25 cellular contexts compared by ENCODE assay signal in genomic region chr2:61452392-61452791, GRCh38. TPM values are rescaled to one million over a fixed set of nuclear protein-coding genes. Genes with fewer than 3 reads are reported as not detected.
DNase-seq lines count a peak whose midpoint lies in the region; ATAC-seq and TF ChIP-seq lines count a peak whose summit lies in the region.
"Had no signal": no experiment of that assay in that cellular context is flagged by ENCODE, and none has a peak within 500 bp of the region (broad histone marks: within the 10 kb centered on the region; RNA-seq: fewer than 3 reads in every experiment).

No MANE protein-coding gene starts in this region.

- intact Hi-C loops in activated CD4-positive, alpha-beta T cell treated with anti-CD3 and anti-CD28 coated beads, Interleukin-2, amount 10 ng/mL, durations not matched to agents 24 days and 14 days (cut with micrococcal nuclease) = no loop called here
- intact Hi-C loops in OCI-LY7 (cut with micrococcal nuclease; ENCODE audit: unreplicated experiment) = no loop called here

- CTCF ChIA-PET in activated CD4-positive, alpha-beta T cell treated with anti-CD3 and anti-CD28 coated beads, Interleukin-2, amount 10 ng/mL, durations not matched to agents 7 days and 5 days (lab: Charles Lee) = interaction anchor here (0.6 to 1.2 kb wide), 3 partner anchors 13 to 26 kb away, joined by 3 read pairs; no protein-coding TSS in a partner anchor
- CTCF ChIA-PET in OCI-LY7 (lab: Charles Lee; ENCODE audit: unreplicated experiment) = no interaction called here

- BruUV-seq in OCI-LY7 (replicated peaks; lab: Mats Ljungman, UMichigan) = no TSS peak

- no peak overlapping the region for H3K4me3 ChIP-seq in OCI-LY7 (ENCODE audit: low read depth, low read length, poor library complexity, severe bottlenecking)
- H3K4me3 ChIP-seq: GM23338 had no signal

- peaks cover 31% of the 10 kb centered on the region for H3K36me3 Mint-ChIP-seq in activated CD4-positive, alpha-beta T cell treated with anti-CD3 and anti-CD28 coated beads, Interleukin-2, amount 10 ng/mL, durations not matched to agents 7 days and 5 days (ENCODE audit: low read depth)
- H3K36me3 Mint-ChIP-seq in activated CD4-positive, alpha-beta T cell treated with anti-CD3 and anti-CD28 coated beads, Interleukin-2, amount 10 ng/mL, durations not matched to agents 24 days and 14 days (ENCODE audit: low read depth) = peaks cover 38% of the 10 kb centered on the region
- peaks cover 9% of the 10 kb centered on the region for H3K36me3 Mint-ChIP-seq in central memory CD8-positive, alpha-beta T cell (ENCODE audit: insufficient read depth)
- peaks cover 21% of the 10 kb centered on the region for H3K36me3 Mint-ChIP-seq in progenitor cell of endocrine pancreas (ENCODE audit: insufficient read depth)

- H3K4me1 Mint-ChIP-seq in activated CD4-positive, alpha-beta T cell treated with anti-CD3 and anti-CD28 coated beads, Interleukin-2, amount 10 ng/mL, durations not matched to agents 7 days and 5 days = peaks cover 19% of the 10 kb centered on the region
- H3K4me1 Mint-ChIP-seq in activated CD4-positive, alpha-beta T cell treated with anti-CD3 and anti-CD28 coated beads, Interleukin-2, amount 10 ng/mL, durations not matched to agents 24 days and 14 days = peaks cover 13% of the 10 kb centered on the region
- H3K4me1 Mint-ChIP-seq in central memory CD8-positive, alpha-beta T cell = peaks cover 62% of the 10 kb centered on the region
- H3K4me1 Mint-ChIP-seq in progenitor cell of endocrine pancreas (ENCODE audit: low read depth) = peaks cover under 1% of the 10 kb centered on the region
- H3K4me1 Mint-ChIP-seq: GM23338 had no signal

- POLR2A ChIA-PET in activated CD4-positive, alpha-beta T cell treated with anti-CD3 and anti-CD28 coated beads, Interleukin-2, amount 10 ng/mL, durations not matched to agents 7 days and 5 days (lab: Charles Lee) = no interaction called here
- POLR2A ChIA-PET in OCI-LY7 (lab: Charles Lee) = interaction anchor here (0.6 to 2.5 kb wide), 6 partner anchors 10 to 312 kb away, joined by 3 to 11 read pairs (median 4); no protein-coding TSS in a partner anchor

- peaks cover 87% of the 10 kb centered on the region for H3K4me1 ChIP-seq in OCI-LY7 (ENCODE audit: insufficient read depth, low read length, poor library complexity, severe bottlenecking)
- H3K4me1 ChIP-seq: BE2C had no signal

- DNase-seq in activated CD4-positive, alpha-beta T cell treated with anti-CD3 and anti-CD28 coated beads, Interleukin-2, amount 10 ng/mL, durations not matched to agents 7 days and 5 days = no peak
- DNase-seq in activated CD4-positive, alpha-beta T cell treated with anti-CD3 and anti-CD28 coated beads, Interleukin-2, amount 10 ng/mL, durations not matched to agents 24 days and 14 days = no peak
- DNase-seq in OCI-LY7 (ENCODE audit: low spot score) (peak; percentile 65), progenitor cell of endocrine pancreas (ENCODE audit: low spot score, unreplicated experiment) (no peak), amniotic stem cell (lab: John Stamatoyannopoulos, UW) (no peak)
- no peak for DNase-seq in central memory CD8-positive, alpha-beta T cell (ENCODE audit: low spot score in 2 of 2)
- DNase-seq: BE2C, DMS153, DND-41, H9, Karpas-422, NCI-H1092, NCI-H1417 treated with DMSO at 0.1 percent for 48 hours, NCI-H1694 treated with DMSO at 0.1 percent for 48 hours, NCI-H2081 treated with DMSO at 0.1 percent for 48 hours, NCI-H2171, NCI-H226, NCI-H510A, NCI-H69, SK-N-SH had no signal

- H3K79me2 ChIP-seq in OCI-LY7 (ENCODE audit: insufficient read depth, low read depth, low read length) = peaks cover 100% of the 10 kb centered on the region

- ATAC-seq in central memory CD8-positive, alpha-beta T cell (replicated peaks; ENCODE audit: extremely low read depth, poor library complexity, severe bottlenecking) = no peak
- no peak for ATAC-seq in HG03432 (IDR thresholded peaks at IDR 0.05; ENCODE audit: unreplicated experiment)
- ATAC-seq: GM23338 had no signal

- H3K4me3 Mint-ChIP-seq in activated CD4-positive, alpha-beta T cell treated with anti-CD3 and anti-CD28 coated beads, Interleukin-2, amount 10 ng/mL, durations not matched to agents 7 days and 5 days = no peak overlapping the region
- H3K4me3 Mint-ChIP-seq in activated CD4-positive, alpha-beta T cell treated with anti-CD3 and anti-CD28 coated beads, Interleukin-2, amount 10 ng/mL, durations not matched to agents 24 days and 14 days = no peak overlapping the region
- no peak overlapping the region for H3K4me3 Mint-ChIP-seq in central memory CD8-positive, alpha-beta T cell
- no peak overlapping the region for H3K4me3 Mint-ChIP-seq in progenitor cell of endocrine pancreas (ENCODE audit: low read depth)
- H3K4me3 Mint-ChIP-seq: CD14-positive monocyte, GM23338, H9 had no signal

- H3K27ac ChIP-seq in OCI-LY7 (ENCODE audit: low read depth, low read length, poor library complexity, severe bottlenecking) = peak overlapping the region; percentile 56
- H3K27ac ChIP-seq: 22Rv1, HL-60 had no signal

- H3K9me2 ChIP-seq in OCI-LY7 (ENCODE audit: insufficient read depth, low read length) = no peaks in the 10 kb centered on the region
- H3K9me2 ChIP-seq: SK-N-SH had no signal

- H3K36me3 ChIP-seq in OCI-LY7 (ENCODE audit: insufficient read depth, low read length) = peaks cover 89% of the 10 kb centered on the region
- H3K36me3 ChIP-seq: BE2C had no signal

- H3K4me2 ChIP-seq in OCI-LY7 (ENCODE audit: low read length) = peak overlapping the region; percentile 43; the same call in 1 of the 2 replicates
- H3K4me2 ChIP-seq: GM23338, SK-N-SH had no signal

- H3K27ac Mint-ChIP-seq in activated CD4-positive, alpha-beta T cell treated with anti-CD3 and anti-CD28 coated beads, Interleukin-2, amount 10 ng/mL, durations not matched to agents 7 days and 5 days = peak overlapping the region; percentile 54
- no peak overlapping the region for H3K27ac Mint-ChIP-seq in activated CD4-positive, alpha-beta T cell treated with anti-CD3 and anti-CD28 coated beads, Interleukin-2, amount 10 ng/mL, durations not matched to agents 24 days and 14 days
- H3K27ac Mint-ChIP-seq in central memory CD8-positive, alpha-beta T cell (ENCODE audit: low read depth) = peak overlapping the region; percentile 42
- peak overlapping the region; percentile 69 for H3K27ac Mint-ChIP-seq in progenitor cell of endocrine pancreas
- H3K27ac Mint-ChIP-seq: GM23338, H9 had no signal

- H3K9me3 Mint-ChIP-seq in activated CD4-positive, alpha-beta T cell treated with anti-CD3 and anti-CD28 coated beads, Interleukin-2, amount 10 ng/mL, durations not matched to agents 7 days and 5 days = peaks cover 2% of the 10 kb centered on the region
- no peaks in the 10 kb centered on the region for H3K9me3 Mint-ChIP-seq in activated CD4-positive, alpha-beta T cell treated with anti-CD3 and anti-CD28 coated beads, Interleukin-2, amount 10 ng/mL, durations not matched to agents 24 days and 14 days
- no peaks in the 10 kb centered on the region for H3K9me3 Mint-ChIP-seq in central memory CD8-positive, alpha-beta T cell
- peaks cover 6% of the 10 kb centered on the region for H3K9me3 Mint-ChIP-seq in progenitor cell of endocrine pancreas (ENCODE audit: low read depth)
- H3K9me3 Mint-ChIP-seq: GM23338 had no signal

- no peaks in the 10 kb centered on the region for H3K27me3 Mint-ChIP-seq in activated CD4-positive, alpha-beta T cell treated with anti-CD3 and anti-CD28 coated beads, Interleukin-2, amount 10 ng/mL, durations not matched to agents 7 days and 5 days
- H3K27me3 Mint-ChIP-seq in activated CD4-positive, alpha-beta T cell treated with anti-CD3 and anti-CD28 coated beads, Interleukin-2, amount 10 ng/mL, durations not matched to agents 24 days and 14 days = no peaks in the 10 kb centered on the region
- no peaks in the 10 kb centered on the region for H3K27me3 Mint-ChIP-seq in central memory CD8-positive, alpha-beta T cell
- H3K27me3 Mint-ChIP-seq in progenitor cell of endocrine pancreas = no peaks in the 10 kb centered on the region

- peaks cover 16% of the 10 kb centered on the region; the same call in 1 of the 2 replicates for H3K9me3 ChIP-seq in OCI-LY7 (ENCODE audit: low read length)
- H3K9me3 ChIP-seq: BE2C, SK-N-SH had no signal

- peaks cover 29% of the 10 kb centered on the region for H4K20me1 ChIP-seq in OCI-LY7 (ENCODE audit: insufficient read depth, low read length)

- no peak for TF ChIP-seq CTCF in OCI-LY7 (conservative IDR thresholded peaks at IDR 0.05; ENCODE audit: low read length)
- no peak for TF ChIP-seq CTCF in progenitor cell of endocrine pancreas (IDR thresholded peaks at IDR 0.05; ENCODE audit: unreplicated experiment)

- no peak overlapping the region for H2AFZ ChIP-seq in OCI-LY7 (ENCODE audit: low read length)
- H2AFZ ChIP-seq: GM23338 had no signal

RNA-seq across cellular contexts. Expression of gene USP34, which starts 18.5 kb away (rescaled TPM):
- total RNA-seq in activated CD4-positive, alpha-beta T cell treated with anti-CD3 and anti-CD28 coated beads, Interleukin-2, amount 10 ng/mL, durations not matched to agents 7 days and 5 days = 10 to 100 TPM; 89.8 to 95.6 TPM
- total RNA-seq in activated CD4-positive, alpha-beta T cell treated with anti-CD3 and anti-CD28 coated beads, Interleukin-2, amount 10 ng/mL, durations not matched to agents 24 days and 14 days = 84.3 and 93.8 TPM in 2 replicates
- 147 and 192 TPM in 2 replicates for total RNA-seq in OCI-LY7 (2014; rRNA removed; shearing (Covaris generic))
- 340 and 344 TPM in 2 replicates for total RNA-seq in OCI-LY7 (2022)
- 139 and 160 TPM in 2 replicates for total RNA-seq in progenitor cell of endocrine pancreas
